1 cellular context compared by ENCODE assay signal in genomic region chr14:24437736-24438067, GRCh38.
TF ChIP-seq lines count a peak whose summit lies in the region.

No MANE protein-coding gene starts in this region.

TF ChIP-seq in WTC11, 78 proteins besides CTCF, POLR2A, EP300 and RAD21 (continued from another document):
- TF ChIP-seq ATF3 (CRISPR knock-in tag; conservative IDR thresholded peaks at IDR 0.05) = no peak
- no peak for TF ChIP-seq ZNF425 (CRISPR knock-in tag; conservative IDR thresholded peaks at IDR 0.05)
- no peak for TF ChIP-seq GABPB1 (CRISPR knock-in tag; IDR thresholded peaks at IDR 0.05)
- no peak for TF ChIP-seq ZNF416 (CRISPR knock-in tag; IDR thresholded peaks at IDR 0.05)
- no peak for TF ChIP-seq ZNF532 (CRISPR knock-in tag; IDR thresholded peaks at IDR 0.05; ENCODE audit: borderline replicate concordance)
- no peak for TF ChIP-seq ZNF138 (CRISPR knock-in tag; conservative IDR thresholded peaks at IDR 0.05)
- no peak for TF ChIP-seq ZNF121 (CRISPR knock-in tag; IDR thresholded peaks at IDR 0.05)
